In genomic region chr11:102793677-102794290, GRCh38 we compare ENCODE assay signal across 29 cellular contexts. TPM values are rescaled to one million over a fixed set of nuclear protein-coding genes. Genes with fewer than 3 reads are reported as not detected.
A peak's percentile ranks its signal among the peaks of the same experiment; 100 is the strongest.
DNase-seq lines count a peak whose midpoint lies in the region; ATAC-seq, FAIRE-seq and TF ChIP-seq lines count a peak whose summit lies in the region.
"Had no signal": no experiment of that assay in that cellular context is flagged by ENCODE, and none has a peak within 500 bp of the region (broad histone marks: within the 10 kb centered on the region; RNA-seq: fewer than 3 reads in every experiment).

No MANE protein-coding gene starts in this region.

- H2BK5ac ChIP-seq in IMR-90 (ENCODE audit: low read depth, low read length, poor library complexity, severe bottlenecking): no peak overlapping the region

- no peak for TF ChIP-seq RAD21 in IMR-90 (IDR thresholded peaks at IDR 0.05; ENCODE audit: low read length)

- TF ChIP-seq CTCF in IMR-90 (conservative IDR thresholded peaks at IDR 0.05; ENCODE audit: low read depth, low read length) (no peak), astrocyte (IDR thresholded peaks at IDR 0.05; ENCODE audit: insufficient read depth, low read depth, low read length) (no peak), colonic mucosa (IDR thresholded peaks at IDR 0.05) (no peak)

- H3K9me3 Mint-ChIP-seq in astrocyte (ENCODE audit: unreplicated experiment): no peaks in the 10 kb centered on the region
- H3K9me3 Mint-ChIP-seq: activated naive CD8-positive, alpha-beta T cell treated with anti-CD3 and anti-CD28 coated beads for 36 hours; CD4-positive, alpha-beta T cell; memory B cell; stimulated activated effector memory CD8-positive, alpha-beta T cell treated with anti-CD3 and anti-CD28 coated beads, Interleukin-12 subunit alpha, Interleukin-12 subunit beta, amount 100 ng/mL, for 72 hours; type B pancreatic cell had no signal

- no peak overlapping the region for H2AK9ac ChIP-seq in IMR-90 (replicated peaks; ENCODE audit: low read depth, low read length, poor library complexity)

- DNase-seq in IMR-90 (no peak), astrocyte (ENCODE audit: low read depth) (no peak), small intestine (peak; percentile 14), colonic mucosa (no peak)
- DNase-seq in activated CD4-positive, CD25-positive, alpha-beta regulatory T cell (lab: John Stamatoyannopoulos, UW): no peak
- DNase-seq: activated CD4-positive, alpha-beta T cell treated with anti-CD3 and anti-CD28 coated beads, Interleukin-2, amount 50 U/mL, for 1 hour; activated effector memory CD4-positive, alpha-beta T cell treated with Interleukin-2 at 50 U/mL for 16 hours; activated T-cell treated with anti-CD3 and anti-CD28 coated beads, Interleukin-2, amount 50 U/mL, for 1 hour; anterior cingulate cortex; CD4-positive, alpha-beta T cell; effector CD4-positive, alpha-beta T cell; hypothalamus; NCI-H1436; NCI-H2081 treated with DMSO at 0.1 percent for 48 hours; ovary; T1000 had no signal

- H3K27me3 Mint-ChIP-seq in astrocyte (ENCODE audit: low read depth, unreplicated experiment): no peaks in the 10 kb centered on the region
- H3K27me3 Mint-ChIP-seq: type B pancreatic cell had no signal

- no peak overlapping the region for H4K5ac ChIP-seq in IMR-90 (ENCODE audit: low read depth, low read length)

- no peaks in the 10 kb centered on the region for H3K79me2 ChIP-seq in astrocyte (ENCODE audit: insufficient read depth, low read length)

- no peak overlapping the region for H2BK15ac ChIP-seq in IMR-90 (ENCODE audit: low read depth, low read length)

- no peak overlapping the region for H4K91ac ChIP-seq in IMR-90 (ENCODE audit: insufficient read depth, low read depth, low read length)

- no peak overlapping the region for H2BK120ac ChIP-seq in IMR-90 (ENCODE audit: low read depth, low read length)

- peaks cover 14% of the 10 kb centered on the region for H3K4me1 Mint-ChIP-seq in astrocyte (ENCODE audit: low read depth, unreplicated experiment)
- H3K4me1 Mint-ChIP-seq: memory B cell; stimulated activated effector memory CD8-positive, alpha-beta T cell treated with anti-CD3 and anti-CD28 coated beads, Interleukin-12 subunit alpha, Interleukin-12 subunit beta, amount 100 ng/mL, for 72 hours had no signal

- H3K36me3 ChIP-seq in IMR-90 (ENCODE audit: control insufficient read depth, insufficient read depth, low read length): no peaks in the 10 kb centered on the region
- H3K36me3 ChIP-seq in astrocyte (ENCODE audit: insufficient read depth, low read length): no peaks in the 10 kb centered on the region
- no peaks in the 10 kb centered on the region for H3K36me3 ChIP-seq in small intestine (ENCODE audit: control insufficient read depth in 2 of 2, insufficient read depth in 2 of 2, low read length in 2 of 2)
- no peaks in the 10 kb centered on the region for H3K36me3 ChIP-seq in colonic mucosa
- H3K36me3 ChIP-seq: gastroesophageal sphincter, ovary, SJCRH30 had no signal

- FAIRE-seq in astrocyte (lab: Jason Lieb, UNC): no peak
- FAIRE-seq in small intestine (lab: Jason Lieb, UNC): no peak
- FAIRE-seq: colon, HepG2 had no signal

- peaks cover 3% of the 10 kb centered on the region for H3K9me1 ChIP-seq in IMR-90 (ENCODE audit: insufficient read depth, low read length)

- no peak for TF ChIP-seq POLR2A in IMR-90 (IDR thresholded peaks at IDR 0.05; ENCODE audit: low read depth, low read length)

- no peak overlapping the region for H4K8ac ChIP-seq in IMR-90 (ENCODE audit: low read depth in 2 of 2, low read length in 2 of 2)

- H4K20me1 ChIP-seq in IMR-90 (ENCODE audit: insufficient read depth, low read length) (no peaks in the 10 kb centered on the region), astrocyte (ENCODE audit: insufficient read depth, low read length) (no peaks in the 10 kb centered on the region)

- H3K9me3 ChIP-seq in IMR-90 (ENCODE audit: control insufficient read depth, insufficient read depth, low read length) (no peaks in the 10 kb centered on the region), astrocyte (ENCODE audit: insufficient read depth, low read depth, low read length) (no peaks in the 10 kb centered on the region), small intestine (ENCODE audit: control insufficient read depth, low read depth) (no peaks in the 10 kb centered on the region), colonic mucosa (no peaks in the 10 kb centered on the region)
- H3K9me3 ChIP-seq: gastroesophageal sphincter, ovary, SJCRH30 had no signal

- H2AFZ ChIP-seq in IMR-90 (replicated peaks; ENCODE audit: low read length, poor library complexity): no peak overlapping the region
- no peak overlapping the region for H2AFZ ChIP-seq in astrocyte (ENCODE audit: low read depth, low read length)

- POLR2A ChIA-PET in IMR-90 (lab: Charles Lee; ENCODE audit: unreplicated experiment): interaction anchor here (0.5 kb wide), 1 partner anchor 10 kb away, joined by 4 read pairs; no protein-coding TSS in a partner anchor

- no peaks in the 10 kb centered on the region for H3K36me3 Mint-ChIP-seq in astrocyte (ENCODE audit: low read depth, unreplicated experiment)
- H3K36me3 Mint-ChIP-seq: activated naive CD8-positive, alpha-beta T cell treated with anti-CD3 and anti-CD28 coated beads for 36 hours; memory B cell; stimulated activated effector memory CD8-positive, alpha-beta T cell treated with anti-CD3 and anti-CD28 coated beads, Interleukin-12 subunit alpha, Interleukin-12 subunit beta, amount 100 ng/mL, for 72 hours; type B pancreatic cell had no signal

- no peak overlapping the region for H3K23ac ChIP-seq in IMR-90 (ENCODE audit: low read depth, low read length)

- H2BK20ac ChIP-seq in IMR-90 (ENCODE audit: low read depth, low read length): no peak overlapping the region

- 100% methylated on average over 2 of the region's 6 CpGs; no CpG with 5 or more reads in 1 of the 2 experiments for WGBS in IMR-90 (ENCODE audit: extremely low coverage in 2 of 2, insufficient read length in 1 of 2), 2 experiments
- 54 to 65% (median 63%) methylated on average over 6 of the region's 6 CpGs for WGBS in small intestine, 3 donors

- H3K27ac ChIP-seq in IMR-90 (ENCODE audit: insufficient read depth, low read length) (no peak overlapping the region), astrocyte (ENCODE audit: low read depth, low read length) (no peak overlapping the region), small intestine (ENCODE audit: low read depth in 1 of 2, low read length in 1 of 2) (peak overlapping the region in 1 of 2 donors; percentile 56), colonic mucosa (no peak overlapping the region)
- H3K27ac ChIP-seq: gastroesophageal sphincter, ovary, SJCRH30 had no signal

- H3K4me3 ChIP-seq in IMR-90 (ENCODE audit: insufficient read depth, low read depth, low read length): no peak overlapping the region
- no peak overlapping the region for H3K4me3 ChIP-seq in astrocyte (ENCODE audit: insufficient read depth, low read depth, low read length)
- H3K4me3 ChIP-seq in small intestine (ENCODE audit: low read depth in 1 of 2, low read length in 2 of 2): no peak overlapping the region
- H3K4me3 ChIP-seq in colonic mucosa: no peak overlapping the region
- H3K4me3 ChIP-seq: gastroesophageal sphincter, ovary, SJCRH30 had no signal

- peak; percentile 5 for ATAC-seq in GM19397 (IDR thresholded peaks at IDR 0.05; ENCODE audit: unreplicated experiment)
- no peak for ATAC-seq in IMR-90 (ENCODE audit: low read depth)
- no peak for ATAC-seq in HG03378 (IDR thresholded peaks at IDR 0.05; ENCODE audit: unreplicated experiment)
- ATAC-seq: gastroesophageal sphincter, left lobe of liver had no signal

- peaks cover 2% of the 10 kb centered on the region for H3K4me1 ChIP-seq in IMR-90 (ENCODE audit: control insufficient read depth, insufficient read depth, low read length)
- peaks cover 9% of the 10 kb centered on the region for H3K4me1 ChIP-seq in astrocyte (ENCODE audit: insufficient read depth, low read length)
- H3K4me1 ChIP-seq in small intestine (ENCODE audit: control insufficient read depth in 2 of 2, insufficient read depth in 1 of 2, low read depth in 1 of 2, low read length in 1 of 2): peaks cover 0 to under 1% of the 10 kb centered on the region in 2 donors
- H3K4me1 ChIP-seq in colonic mucosa: peaks cover 4% of the 10 kb centered on the region
- H3K4me1 ChIP-seq: gastroesophageal sphincter, SJCRH30 had no signal

- H3K4me2 ChIP-seq in IMR-90 (ENCODE audit: low read depth, low read length) (no peak overlapping the region), astrocyte (ENCODE audit: low read length) (no peak overlapping the region)

- H2AK5ac ChIP-seq in IMR-90 (ENCODE audit: low read depth, low read length): 0 out of 2 replicates have a peak overlapping the region, but pooled peaks have one; percentile 11

- CTCF ChIA-PET in IMR-90 (lab: Yijun Ruan, JAX): no interaction called here

- in situ Hi-C loops in IMR-90 (cut with MboI; ENCODE audit: low sequenced_read_pairs): no loop called here

- H3K14ac ChIP-seq in IMR-90 (replicated peaks; ENCODE audit: low read depth, low read length): no peak overlapping the region

- BruUV-seq in IMR-90 (replicated peaks; lab: Mats Ljungman, UMichigan): no TSS peak

- no peaks in the 10 kb centered on the region for H3K27me3 ChIP-seq in IMR-90 (ENCODE audit: control insufficient read depth, insufficient read depth, low read length)
- no peaks in the 10 kb centered on the region for H3K27me3 ChIP-seq in astrocyte (ENCODE audit: insufficient read depth, low read length)
- peaks cover 0 to 2% of the 10 kb centered on the region in 2 donors for H3K27me3 ChIP-seq in small intestine (ENCODE audit: control insufficient read depth in 2 of 2, insufficient read depth in 2 of 2, low read length in 2 of 2)
- H3K27me3 ChIP-seq in colonic mucosa: no peaks in the 10 kb centered on the region
- H3K27me3 ChIP-seq: gastroesophageal sphincter, ovary, SJCRH30 had no signal

- dilution Hi-C loops in IMR-90 (cut with HindIII; ENCODE audit: low sequenced_read_pairs, unreplicated experiment): no loop called here

- H3K27ac Mint-ChIP-seq in astrocyte (ENCODE audit: unreplicated experiment): peak overlapping the region; percentile 66
- H3K27ac Mint-ChIP-seq: activated naive CD8-positive, alpha-beta T cell treated with anti-CD3 and anti-CD28 coated beads for 36 hours; CD4-positive, alpha-beta T cell; memory B cell; stimulated activated effector memory CD8-positive, alpha-beta T cell treated with anti-CD3 and anti-CD28 coated beads, Interleukin-12 subunit alpha, Interleukin-12 subunit beta, amount 100 ng/mL, for 72 hours; type B pancreatic cell had no signal

- no peak overlapping the region for H3K4ac ChIP-seq in IMR-90 (ENCODE audit: low read depth, low read length)

- intact Hi-C loops in IMR-90 (cut with micrococcal nuclease): no loop called here
- intact Hi-C loops in colonic mucosa (cut with DNase I): no loop called here

- no peak overlapping the region for H3K18ac ChIP-seq in IMR-90 (ENCODE audit: low read depth, low read length)

- H3K56ac ChIP-seq in IMR-90 (ENCODE audit: extremely low read depth, insufficient read depth, low read length): no peak overlapping the region

- no peaks in the 10 kb centered on the region for H3K79me1 ChIP-seq in IMR-90 (ENCODE audit: low read depth in 1 of 2, low read length in 2 of 2)

- H3K9ac ChIP-seq in IMR-90 (ENCODE audit: low read depth, low read length) (no peak overlapping the region), astrocyte (ENCODE audit: low read length) (no peak overlapping the region), colonic mucosa (ENCODE audit: low read depth in 2 of 2, low read length in 2 of 2) (no peak overlapping the region)

- H3K4me3 Mint-ChIP-seq in astrocyte (ENCODE audit: unreplicated experiment): no peak overlapping the region
- H3K4me3 Mint-ChIP-seq: activated naive CD8-positive, alpha-beta T cell treated with anti-CD3 and anti-CD28 coated beads for 36 hours; CD4-positive, alpha-beta T cell; memory B cell; stimulated activated effector memory CD8-positive, alpha-beta T cell treated with anti-CD3 and anti-CD28 coated beads, Interleukin-12 subunit alpha, Interleukin-12 subunit beta, amount 100 ng/mL, for 72 hours; type B pancreatic cell had no signal

RNA-seq across cellular contexts. Expression of gene MMP1, which starts 4.2 kb away (rescaled TPM):
- total RNA-seq in IMR-90 (2012; rRNA removed) (245 and 246 TPM in 2 replicates), astrocyte (0.38 and 0.64 TPM in 2 replicates), colonic mucosa (1 to 10 TPM in 1 of 2 donors, under 1 TPM in 1; 0.42 to 2.9 TPM)
- polyA plus RNA-seq in IMR-90 (2012; rRNA removed) (155 and 166 TPM in 2 replicates), small intestine (10 to 100 TPM in 1 of 3 donors, 1 to 10 TPM in 1, under 1 TPM in 1; 0.45 to 63.4 (median 4.6) TPM)
- polyA plus RNA-seq in IMR-90 (2012; cell fraction: cytosol; rRNA removed): 30.1 and 60.9 TPM in 2 replicates
- polyA plus RNA-seq in IMR-90 (2012; cell fraction: nucleus; rRNA removed; ENCODE audit: low replicate concordance): 9.4 and 51.9 TPM in 2 replicates
- total RNA-seq: activated naive CD8-positive, alpha-beta T cell treated with anti-CD3 and anti-CD28 coated beads for 36 hours; CD4-positive, alpha-beta T cell; gastroesophageal sphincter; left lobe of liver; SJCRH30 had no signal
- polyA plus RNA-seq: neural cell had no signal

RNA-seq across cellular contexts. Expression of gene MMP10, which starts 13.4 kb away (rescaled TPM):
- total RNA-seq in IMR-90 (2012; rRNA removed) (not detected in 2 replicates), astrocyte (1.1 and 1.2 TPM in 2 replicates), colonic mucosa (under 1 TPM in 1 of 2 donors, not detected in 1; 0.40 TPM)
- polyA plus RNA-seq in IMR-90 (2012; rRNA removed) (not detected in 2 replicates), small intestine (1 to 10 TPM in 1 of 3 donors, not detected in 2; 4.9 TPM)
- not detected in 2 replicates for polyA plus RNA-seq in IMR-90 (2012; cell fraction: cytosol; rRNA removed)
- not detected in 2 replicates for polyA plus RNA-seq in IMR-90 (2012; cell fraction: nucleus; rRNA removed; ENCODE audit: low replicate concordance)
- total RNA-seq: activated naive CD8-positive, alpha-beta T cell treated with anti-CD3 and anti-CD28 coated beads for 36 hours; CD4-positive, alpha-beta T cell; HepG2; left lobe of liver; SJCRH30 had no signal
- polyA plus RNA-seq: neural cell had no signal

RNA-seq across cellular contexts. Expression of gene MMP3, which starts 49.6 kb away (rescaled TPM):
- total RNA-seq in IMR-90 (2012; rRNA removed): under 0.01 and 0.28 TPM in 2 replicates
- 0.29 and 0.39 TPM in 2 replicates for polyA plus RNA-seq in IMR-90 (2012; rRNA removed)
- polyA plus RNA-seq in IMR-90 (2012; cell fraction: cytosol; rRNA removed): 0.03 and 0.09 TPM in 2 replicates
- 0.04 and 0.09 TPM in 2 replicates for polyA plus RNA-seq in IMR-90 (2012; cell fraction: nucleus; rRNA removed; ENCODE audit: low replicate concordance)
- total RNA-seq in astrocyte: not detected in 2 replicates
- 10 to 100 TPM in 1 of 3 donors, 1 to 10 TPM in 1, not detected in 1; 1.1 to 28.2 TPM for polyA plus RNA-seq in small intestine
- 1 to 10 TPM; 1.1 to 1.6 TPM for total RNA-seq in colonic mucosa
- total RNA-seq: activated naive CD8-positive, alpha-beta T cell treated with anti-CD3 and anti-CD28 coated beads for 36 hours; CD4-positive, alpha-beta T cell; left lobe of liver; renal cortical epithelial cell had no signal
- polyA plus RNA-seq: neural cell had no signal

Comparison
In these comparisons a context has a peak if more than half of its experiments do, and no peak if none do; other contexts are left out.
1. RNA of gene MMP1, which starts 4.2 kb away (total RNA-seq): 245 to 246 TPM in IMR-90; 0.42 to 2.9 TPM in colonic mucosa and 0.38 to 0.64 TPM in astrocyte; every median in the first group is over 10 times any median in the second.